In genomic region chr15:31605467-31605931, GRCh38 we compare ENCODE assay signal across 10 cellular contexts.
DNase-seq lines count a peak whose midpoint lies in the region; TF ChIP-seq lines count a peak whose summit lies in the region.
"Had no signal": no experiment of that assay in that cellular context is flagged by ENCODE, and none has a peak within 500 bp of the region (broad histone marks: within the 10 kb centered on the region; RNA-seq: fewer than 3 reads in every experiment).

No MANE protein-coding gene starts in this region.

- H3K4me3 ChIP-seq in BJ (ENCODE audit: low read depth, low read length) (no peak overlapping the region), cardiac fibroblast (replicated peaks in 1 of 2; ENCODE audit: low read depth in 2 of 2, low read length in 2 of 2) (no peak overlapping the region)

- CTCF ChIA-PET in BJ (lab: Yijun Ruan, JAX): interaction anchor here (0.6 to 0.9 kb wide), 2 partner anchors 8 to 13 kb away, joined by 3 to 4 read pairs; no protein-coding TSS in a partner anchor

- peaks cover 8% of the 10 kb centered on the region; the same call in 1 of the 2 replicates for H3K36me3 Mint-ChIP-seq in HFFc6 (ENCODE audit: low read depth)
- H3K36me3 Mint-ChIP-seq: natural killer cell treated with Interleukin-12 subunit alpha and Interleukin-12 subunit beta and Interleukin-15 and Interleukin-18, amount 100 ng/mL, for 72 hours had no signal

- no peaks in the 10 kb centered on the region for H3K9me3 Mint-ChIP-seq in HFFc6
- H3K9me3 Mint-ChIP-seq: natural killer cell treated with Interleukin-12 subunit alpha and Interleukin-12 subunit beta and Interleukin-15 and Interleukin-18, amount 100 ng/mL, for 72 hours had no signal

- no peak for DNase-seq in BJ (ENCODE audit: low read depth)
- DNase-seq in HFFc6: peak; percentile 64
- peak; percentile 13 to 42 for DNase-seq in cardiac fibroblast (ENCODE audit: low read depth in 2 of 2)
- DNase-seq in left kidney (ENCODE audit: low read depth, low spot score): peak; percentile 39
- no peak for DNase-seq in A172 (ENCODE audit: low spot score)
- DNase-seq in HK-2 (ENCODE audit: unreplicated experiment): no peak
- DNase-seq in COR-L47 (lab: John Stamatoyannopoulos, UW): no peak
- no peak for DNase-seq in NCI-H1092 treated with DMSO at 0.1 percent for 48 hours (lab: John Stamatoyannopoulos, UW)
- DNase-seq: SHP77 treated with DMSO at 0.1 percent for 48 hours had no signal

- H3K27me3 ChIP-seq in BJ (ENCODE audit: control insufficient read depth, insufficient read depth, low read length): no peaks in the 10 kb centered on the region

- POLR2A ChIA-PET in BJ (lab: Charles Lee): interaction anchor here (0.6 kb wide), 1 partner anchor 18 kb away, joined by 4 read pairs; no protein-coding TSS in a partner anchor

- peaks cover 56% of the 10 kb centered on the region for H3K4me1 Mint-ChIP-seq in HFFc6 (ENCODE audit: low read depth)

- TF ChIP-seq CTCF in BJ (IDR thresholded peaks at IDR 0.05; ENCODE audit: insufficient read depth, low read depth, low read length): peak; percentile 12; the same call in 1 of the 2 replicates
- peak; percentile 71 for TF ChIP-seq CTCF in HFFc6 (IDR thresholded peaks at IDR 0.05)
- TF ChIP-seq CTCF in cardiac fibroblast (IDR thresholded peaks at IDR 0.05; ENCODE audit: low read depth, low read length): peak; percentile 2

- H3K36me3 ChIP-seq in BJ (ENCODE audit: control insufficient read depth, insufficient read depth, low read length): no peaks in the 10 kb centered on the region

- H3K27ac Mint-ChIP-seq in HFFc6: peak overlapping the region; percentile 78
- H3K27ac Mint-ChIP-seq: natural killer cell treated with Interleukin-12 subunit alpha and Interleukin-12 subunit beta and Interleukin-15 and Interleukin-18, amount 100 ng/mL, for 72 hours had no signal

- H3K27me3 Mint-ChIP-seq in HFFc6 (ENCODE audit: insufficient read depth): peaks cover 2% of the 10 kb centered on the region

- H3K4me3 Mint-ChIP-seq in HFFc6: peak overlapping the region; percentile 66
- H3K4me3 Mint-ChIP-seq: natural killer cell treated with Interleukin-12 subunit alpha and Interleukin-12 subunit beta and Interleukin-15 and Interleukin-18, amount 100 ng/mL, for 72 hours had no signal

Comparison
In these comparisons a context has a peak if more than half of its experiments do, and no peak if none do; other contexts are left out.
1. DNase-seq: peak in HFFc6 (single experiment), cardiac fibroblast (2 of 2) and left kidney (single experiment); none in BJ (single experiment), A172 (single experiment), HK-2 (single experiment), COR-L47 (single experiment) and NCI-H1092 treated with DMSO at 0.1 percent for 48 hours (single experiment).
2. CTCF ChIP-seq: peak in every context shown above with its lines; median percentile 71 in HFFc6; 12 in BJ; 2 in cardiac fibroblast.